ENCODE assay signal across 2 cellular contexts in the genomic region with DNA sequence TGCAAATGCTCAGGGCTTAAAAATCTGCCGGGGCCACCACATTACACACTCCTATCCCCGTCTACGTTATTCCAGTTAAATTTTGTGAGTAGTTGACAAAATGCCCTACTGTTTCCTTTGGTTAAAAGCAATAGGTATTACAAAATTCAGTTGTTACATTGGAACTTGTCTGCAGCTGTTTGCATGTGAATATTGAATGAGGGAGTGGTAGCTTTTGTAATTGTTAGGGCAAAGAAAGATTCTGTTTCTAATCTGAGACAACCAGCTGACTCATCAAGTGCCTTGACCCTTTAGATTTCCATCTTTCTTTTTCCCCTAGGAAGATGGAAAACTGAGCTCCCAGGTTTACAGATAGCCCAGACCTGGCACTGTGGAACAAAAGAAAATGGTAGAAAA.
TF ChIP-seq lines count a peak whose summit lies in the region.

No MANE protein-coding gene starts in this region.

TF ChIP-seq in A549, 52 proteins besides CTCF, POLR2A, EP300 and RAD21:
- TF ChIP-seq MAFK (IDR thresholded peaks at IDR 0.05; ENCODE audit: partially characterized antibody) (peak; percentile 83), EHMT2 (IDR thresholded peaks at IDR 0.05; ENCODE audit: low read depth) (no peak)

TF ChIP-seq in GM12878, 131 proteins besides CTCF, POLR2A, EP300 and RAD21:
- TF ChIP-seq SIX5 (IDR thresholded peaks at IDR 0.05; ENCODE audit: low read depth, low read length, severe bottlenecking), result no peak
- TF ChIP-seq, protein P1, sequence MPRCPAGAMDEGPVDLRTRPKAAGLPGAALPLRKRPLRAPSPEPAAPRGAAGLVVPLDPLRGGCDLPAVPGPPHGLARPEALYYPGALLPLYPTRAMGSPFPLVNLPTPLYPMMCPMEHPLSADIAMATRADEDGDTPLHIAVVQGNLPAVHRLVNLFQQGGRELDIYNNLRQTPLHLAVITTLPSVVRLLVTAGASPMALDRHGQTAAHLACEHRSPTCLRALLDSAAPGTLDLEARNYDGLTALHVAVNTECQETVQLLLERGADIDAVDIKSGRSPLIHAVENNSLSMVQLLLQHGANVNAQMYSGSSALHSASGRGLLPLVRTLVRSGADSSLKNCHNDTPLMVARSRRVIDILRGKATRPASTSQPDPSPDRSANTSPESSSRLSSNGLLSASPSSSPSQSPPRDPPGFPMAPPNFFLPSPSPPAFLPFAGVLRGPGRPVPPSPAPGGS (IDR thresholded peaks at IDR 0.05; ENCODE audit: borderline replicate concordance, insufficient read depth, low read depth, low read length, poor library complexity, severe bottlenecking), result no peak
- TF ChIP-seq, protein P2, sequence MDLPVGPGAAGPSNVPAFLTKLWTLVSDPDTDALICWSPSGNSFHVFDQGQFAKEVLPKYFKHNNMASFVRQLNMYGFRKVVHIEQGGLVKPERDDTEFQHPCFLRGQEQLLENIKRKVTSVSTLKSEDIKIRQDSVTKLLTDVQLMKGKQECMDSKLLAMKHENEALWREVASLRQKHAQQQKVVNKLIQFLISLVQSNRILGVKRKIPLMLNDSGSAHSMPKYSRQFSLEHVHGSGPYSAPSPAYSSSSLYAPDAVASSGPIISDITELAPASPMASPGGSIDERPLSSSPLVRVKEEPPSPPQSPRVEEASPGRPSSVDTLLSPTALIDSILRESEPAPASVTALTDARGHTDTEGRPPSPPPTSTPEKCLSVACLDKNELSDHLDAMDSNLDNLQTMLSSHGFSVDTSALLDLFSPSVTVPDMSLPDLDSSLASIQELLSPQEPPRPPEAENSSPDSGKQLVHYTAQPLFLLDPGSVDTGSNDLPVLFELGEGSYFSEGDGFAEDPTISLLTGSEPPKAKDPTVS (IDR thresholded peaks at IDR 0.05; ENCODE audit: low read depth, low read length), result no peak
- no peak for TF ChIP-seq JUND (IDR thresholded peaks at IDR 0.05; ENCODE audit: low read depth, low read length)
- no peak for TF ChIP-seq POU2F2 (IDR thresholded peaks at IDR 0.05; ENCODE audit: borderline replicate concordance, low read depth, low read length)
- TF ChIP-seq FOXM1 (IDR thresholded peaks at IDR 0.05; ENCODE audit: low read depth, low read length), result no peak
- TF ChIP-seq ASH2L (IDR thresholded peaks at IDR 0.05; ENCODE audit: borderline replicate concordance, low read depth), result no peak
- TF ChIP-seq TBL1XR1 (IDR thresholded peaks at IDR 0.05; ENCODE audit: low read depth, low read length), result no peak
- no peak for TF ChIP-seq MYC (IDR thresholded peaks at IDR 0.05; ENCODE audit: insufficient read depth, insufficient read length, insufficient replicate concordance, low read length, severe bottlenecking)
- TF ChIP-seq, protein P3, sequence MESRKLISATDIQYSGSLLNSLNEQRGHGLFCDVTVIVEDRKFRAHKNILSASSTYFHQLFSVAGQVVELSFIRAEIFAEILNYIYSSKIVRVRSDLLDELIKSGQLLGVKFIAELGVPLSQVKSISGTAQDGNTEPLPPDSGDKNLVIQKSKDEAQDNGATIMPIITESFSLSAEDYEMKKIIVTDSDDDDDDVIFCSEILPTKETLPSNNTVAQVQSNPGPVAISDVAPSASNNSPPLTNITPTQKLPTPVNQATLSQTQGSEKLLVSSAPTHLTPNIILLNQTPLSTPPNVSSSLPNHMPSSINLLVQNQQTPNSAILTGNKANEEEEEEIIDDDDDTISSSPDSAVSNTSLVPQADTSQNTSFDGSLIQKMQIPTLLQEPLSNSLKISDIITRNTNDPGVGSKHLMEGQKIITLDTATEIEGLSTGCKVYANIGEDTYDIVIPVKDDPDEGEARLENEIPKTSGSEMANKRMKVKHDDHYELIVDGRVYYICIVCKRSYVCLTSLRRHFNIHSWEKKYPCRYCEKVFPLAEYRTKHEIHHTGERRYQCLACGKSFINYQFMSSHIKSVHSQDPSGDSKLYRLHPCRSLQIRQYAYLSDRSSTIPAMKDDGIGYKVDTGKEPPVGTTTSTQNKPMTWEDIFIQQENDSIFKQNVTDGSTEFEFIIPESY (IDR thresholded peaks at IDR 0.05), result no peak
- no peak for TF ChIP-seq TCF12 (IDR thresholded peaks at IDR 0.05; ENCODE audit: low read depth, low read length)
- no peak for TF ChIP-seq BMI1 (IDR thresholded peaks at IDR 0.05; ENCODE audit: borderline replicate concordance)
- no peak for TF ChIP-seq BRCA1 (IDR thresholded peaks at IDR 0.05; ENCODE audit: low read depth, low read length)
- no peak for TF ChIP-seq IRF4 (IDR thresholded peaks at IDR 0.05; ENCODE audit: low read depth, low read length)
- TF ChIP-seq SMC3 (IDR thresholded peaks at IDR 0.05; ENCODE audit: borderline replicate concordance, low read length), result no peak
